In the genomic region with DNA sequence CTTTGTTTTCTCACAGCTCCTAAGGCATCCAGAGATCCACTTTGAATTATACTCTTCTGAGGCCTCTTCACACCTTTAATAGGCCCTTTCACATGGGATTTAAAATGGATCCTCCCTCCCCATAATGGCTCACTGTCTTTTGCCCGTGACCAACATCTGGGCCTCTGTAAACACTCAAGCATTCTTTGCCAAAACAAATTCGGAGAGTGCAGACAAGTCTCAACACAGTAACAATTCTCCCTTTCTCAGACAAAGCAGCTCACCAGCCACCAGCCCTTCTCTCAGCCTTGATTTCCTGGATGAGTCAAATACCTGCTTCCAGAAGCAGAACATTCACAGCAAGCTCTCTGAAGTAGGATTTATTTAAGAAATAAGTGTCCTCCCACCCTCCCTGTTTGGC, we compare ENCODE assay signal across 15 cellular contexts. TPM values are rescaled to one million over a fixed set of nuclear protein-coding genes. Genes with fewer than 3 reads are reported as not detected.
DNase-seq lines count a peak whose midpoint lies in the region; ATAC-seq, FAIRE-seq and TF ChIP-seq lines count a peak whose summit lies in the region.
"Had no signal": no experiment of that assay in that cellular context is flagged by ENCODE, and none has a peak within 500 bp of the region (broad histone marks: within the 10 kb centered on the region; RNA-seq: fewer than 3 reads in every experiment).

No MANE protein-coding gene starts in this region.

- no peak for TF ChIP-seq EP300 in K562 (IDR thresholded peaks at IDR 0.05; ENCODE audit: low read length)

- H3K36me3 ChIP-seq in K562 (ENCODE audit: control insufficient read depth, insufficient read depth, low read length) (no peaks in the 10 kb centered on the region), mesodermal cell (ENCODE audit: control insufficient read depth, insufficient read depth, low read length) (no peaks in the 10 kb centered on the region), aorta (ENCODE audit: control insufficient read depth in 1 of 2, insufficient read depth in 2 of 2, low read length in 1 of 2) (no peaks in the 10 kb centered on the region)
- H3K36me3 ChIP-seq: brain microvascular endothelial cell, gastroesophageal sphincter, ovary, spleen had no signal

- BruUV-seq in K562 (replicated peaks; lab: Mats Ljungman, UMichigan) = no TSS peak

- TF ChIP-seq CTCF in K562 (IDR thresholded peaks at IDR 0.05 in 2 of 3, conservative IDR thresholded peaks at IDR 0.05 in 1 of 3; ENCODE audit: insufficient read depth in 2 of 3, low read depth in 1 of 3, low read length in 3 of 3) = no peak

- H3K9ac ChIP-seq in K562 (ENCODE audit: insufficient read depth in 1 of 2, low read depth in 2 of 2, low read length in 2 of 2) = no peak overlapping the region

- CTCF ChIA-PET in K562 (lab: Yijun Ruan, JAX; ENCODE audit: low intra/inter-chr PET ratio) = no interaction called here

- TF ChIP-seq RAD21 in K562 (CRISPR knock-in tag; conservative IDR thresholded peaks at IDR 0.05 in 1 of 2, IDR thresholded peaks at IDR 0.05 in 1 of 2) = no peak

- H3K4me1 ChIP-seq in K562 (replicated peaks in 1 of 2; ENCODE audit: control insufficient read depth in 2 of 2, insufficient read depth in 2 of 2, low read length in 2 of 2) (peaks cover 4 to 16% of the 10 kb centered on the region in 2 experiments; a peak in 4 of 5 replicates), mesodermal cell (ENCODE audit: control insufficient read depth, insufficient read depth, low read length, poor library complexity, severe bottlenecking) (peaks cover 15% of the 10 kb centered on the region), aorta (ENCODE audit: control insufficient read depth in 1 of 2, insufficient read depth in 2 of 2, low read length in 2 of 2) (no peaks in the 10 kb centered on the region)

- H3K27me3 ChIP-seq in K562 (ENCODE audit: control insufficient read depth in 2 of 2, insufficient read depth in 2 of 2, low read length in 2 of 2) (peaks cover 4 to 14% of the 10 kb centered on the region in 2 experiments; a peak in 4 of 5 replicates), aorta (ENCODE audit: control insufficient read depth in 1 of 2, insufficient read depth in 2 of 2, low read length in 1 of 2) (no peaks in the 10 kb centered on the region)
- H3K27me3 ChIP-seq: ovary had no signal

- no peak overlapping the region for H3K4me2 ChIP-seq in K562 (ENCODE audit: insufficient read depth, low read length)
- H3K4me2 ChIP-seq: PC-9 had no signal

- peak; percentile 16 for DNase-seq in ELR (ENCODE audit: low read depth)
- DNase-seq in NCI-H1105 treated with DMSO at 0.1 percent for 48 hours (lab: John Stamatoyannopoulos, UW) = peak; percentile 85
- no peak for DNase-seq in K562 (ENCODE audit: extremely low read depth in 1 of 4, low spot score in 3 of 4)
- DNase-seq in aorta = no peak
- no peak for DNase-seq in NCI-H774 (lab: John Stamatoyannopoulos, UW)
- DNase-seq: activated gamma-delta T cell treated with Interleukin-2 at 50 U/mL for 16 hours, DMS53, ovary, spleen had no signal

- H3K27ac ChIP-seq in K562 (ENCODE audit: extremely low read depth, low read depth, low read length) = no peak overlapping the region
- H3K27ac ChIP-seq in mesodermal cell (ENCODE audit: low read depth, low read length, severe bottlenecking) = peak overlapping the region; percentile 88
- H3K27ac ChIP-seq in aorta (ENCODE audit: low read depth in 1 of 2, low read length in 2 of 2) = no peak overlapping the region
- H3K27ac ChIP-seq: brain microvascular endothelial cell, gastroesophageal sphincter, ovary, PC-9, spleen, VCaP had no signal

- H3K9me1 ChIP-seq in K562 (ENCODE audit: control insufficient read depth, insufficient read depth, low read length) = no peaks in the 10 kb centered on the region

- peak overlapping the region; percentile 54 for H2AFZ ChIP-seq in K562 (ENCODE audit: low read depth, low read length)
- H2AFZ ChIP-seq: PC-9 had no signal

- no peaks in the 10 kb centered on the region for H3K9me3 ChIP-seq in K562 (replicated peaks; ENCODE audit: control insufficient read depth, insufficient read depth, low read depth, low read length)
- no peaks in the 10 kb centered on the region for H3K9me3 ChIP-seq in mesodermal cell (ENCODE audit: control insufficient read depth, low read length)
- H3K9me3 ChIP-seq in aorta (ENCODE audit: control insufficient read depth, low read length) = no peaks in the 10 kb centered on the region
- H3K9me3 ChIP-seq: gastroesophageal sphincter, ovary, spleen had no signal

- H4K20me1 ChIP-seq in K562 (replicated peaks; ENCODE audit: control insufficient read depth, insufficient read depth, low read length) = no peaks in the 10 kb centered on the region

- H3K79me2 ChIP-seq in K562 (ENCODE audit: control insufficient read depth, insufficient read depth, low read length) = no peaks in the 10 kb centered on the region

- no peak for FAIRE-seq in K562 (lab: Jason Lieb, UNC)

- H3K4me3 ChIP-seq in K562 (no peak overlapping the region), mesodermal cell (ENCODE audit: extremely low read depth, insufficient read depth, low read length, poor library complexity, severe bottlenecking) (no peak overlapping the region), aorta (ENCODE audit: low read length in 2 of 2) (no peak overlapping the region)
- H3K4me3 ChIP-seq: gastroesophageal sphincter, ovary, PC-9, spleen had no signal

- no peak for TF ChIP-seq POLR2A in K562 (conservative IDR thresholded peaks at IDR 0.05)

- intact Hi-C loops in K562 (cut with micrococcal nuclease) = no loop called here
- intact Hi-C loops in aorta (cut with DNase I) = no loop called here

- ATAC-seq in K562 (no peak), GM19023 (IDR thresholded peaks at IDR 0.05; ENCODE audit: unreplicated experiment) (no peak), aorta (ENCODE audit: low FRiP score) (no peak)
- ATAC-seq: gastroesophageal sphincter had no signal

- in situ Hi-C loops in K562 (cut with MboI) = loop anchor here (5.0 to 25.0 kb wide), 3 partner anchors 36 to 1184 kb away; no protein-coding TSS in a partner anchor

- POLR2A ChIA-PET in K562 (lab: Yijun Ruan, JAX) = no interaction called here

- 11% methylated on average over 2 of the region's 2 CpGs for WGBS in K562 (ENCODE audit: insufficient coverage, low coverage, missing lambda C conversion rate)
- 13 to 17% methylated on average over 1 to 2 of the region's 2 CpGs for WGBS in mesodermal cell (ENCODE audit: insufficient coverage in 2 of 2), 2 experiments
- 48 to 54% methylated on average over 2 of the region's 2 CpGs for WGBS in aorta, 2 donors

TF ChIP-seq in K562, 482 proteins besides CTCF, POLR2A, EP300 and RAD21 (continues in another document):
- TF ChIP-seq ZFP36 (IDR thresholded peaks at IDR 0.05; ENCODE audit: low read depth, low read length, partially characterized antibody) = no peak

RNA-seq across cellular contexts. Expression of gene IMP4, which starts 14.0 kb away (rescaled TPM):
- 74.0 and 256 TPM in 2 replicates for total RNA-seq in K562 (2011; cell fraction: chromatin; rRNA removed; ENCODE audit: low replicate concordance)
- 209 and 220 TPM in 2 replicates for total RNA-seq in K562 (2011; cell fraction: nucleolus; rRNA removed)
- 139 and 147 TPM in 2 replicates for total RNA-seq in K562 (2011; cell fraction: nucleoplasm; rRNA removed)
- 187 and 239 TPM in 2 replicates for total RNA-seq in K562 (2014; rRNA removed)
- 42.1 and 52.9 TPM in 2 replicates for total RNA-seq in K562 (2014; rRNA removed; fragmentation: Illumina TruSeq; extraction: Trizol)
- total RNA-seq in K562 (2015; rRNA removed; fragmentation: Illumina TruSeq; extraction: Trizol) = 97.8 and 103 TPM in 2 replicates
- total RNA-seq in K562 (2021) = 164 and 167 TPM in 2 replicates
- 127 and 158 TPM in 2 replicates for polyA plus RNA-seq in K562 (2011; rRNA removed)
- 271 and 517 TPM in 2 replicates for polyA plus RNA-seq in K562 (2011; cell fraction: cytosol; rRNA removed)
- polyA plus RNA-seq in K562 (2011; cell fraction: nucleus; rRNA removed) = 407 and 557 TPM in 2 replicates
- polyA plus RNA-seq in K562 (2012) = 134 and 149 TPM in 2 replicates
- 100.0 and 155 TPM in 2 replicates for polyA plus RNA-seq in K562 (2014; fragmentation: Illumina TruSeq; extraction: Trizol)
- polyA plus RNA-seq in K562 (2014; fragmentation: Nextera tagmentation; extraction: Ambion mirVana) = 10 to 100 TPM; 35.4 to 53.3 TPM
- polyA plus RNA-seq in K562 (2014; rRNA removed) = 209 and 231 TPM in 2 replicates
- polyA minus RNA-seq in K562 (2011; rRNA and poly(A)+ RNA removed) = 51.7 and 70.1 TPM in 2 replicates
- 78.1 and 83.2 TPM in 2 replicates for polyA minus RNA-seq in K562 (2011; cell fraction: cytosol; rRNA and poly(A)+ RNA removed)
- 115 and 121 TPM in 2 replicates for polyA minus RNA-seq in K562 (2011; cell fraction: nucleus; rRNA and poly(A)+ RNA removed)
- 43.2 TPM for polyA plus RNA-seq in mesodermal cell (2013, experiment 1 of 2)
- 40.0 TPM for polyA plus RNA-seq in mesodermal cell (2013, experiment 2 of 2)
- 10 to 100 TPM; 44.3 to 47.0 TPM for total RNA-seq in aorta
- polyA plus RNA-seq in aorta = 10 to 100 TPM; 42.4 to 77.2 TPM

RNA-seq across cellular contexts. Expression of gene PTPN18, which starts 27.1 kb away (rescaled TPM):
- 213 and 354 TPM in 2 replicates for total RNA-seq in K562 (2011; cell fraction: chromatin; rRNA removed; ENCODE audit: low replicate concordance)
- total RNA-seq in K562 (2011; cell fraction: nucleolus; rRNA removed) = 191 TPM in 2 replicates
- total RNA-seq in K562 (2011; cell fraction: nucleoplasm; rRNA removed) = 220 and 291 TPM in 2 replicates
- total RNA-seq in K562 (2014; rRNA removed) (49.6 and 57.0 TPM in 2 replicates), K562 (2014; rRNA removed; fragmentation: Illumina TruSeq; extraction: Trizol) (36.9 and 37.6 TPM in 2 replicates), K562 (2015; rRNA removed; fragmentation: Illumina TruSeq; extraction: Trizol) (35.2 and 38.5 TPM in 2 replicates), K562 (2021) (64.0 and 64.4 TPM in 2 replicates), aorta (10 to 100 TPM; 37.3 to 71.0 TPM)
- polyA plus RNA-seq in K562 (2011; rRNA removed) (51.0 and 58.7 TPM in 2 replicates), K562 (2014; fragmentation: Illumina TruSeq; extraction: Trizol) (79.5 and 90.7 TPM in 2 replicates), K562 (2014; fragmentation: Nextera tagmentation; extraction: Ambion mirVana) (10 to 100 TPM; 11.6 to 19.3 TPM), K562 (2014; rRNA removed) (67.4 and 76.7 TPM in 2 replicates), aorta (10 to 100 TPM; 41.8 to 44.2 TPM)
- 53.2 and 74.2 TPM in 2 replicates for polyA plus RNA-seq in K562 (2011; cell fraction: cytosol; rRNA removed)
- polyA plus RNA-seq in K562 (2011; cell fraction: nucleus; rRNA removed) = 140 and 232 TPM in 2 replicates
- 44.4 and 61.5 TPM in 2 replicates for polyA plus RNA-seq in K562 (2012)
- polyA minus RNA-seq in K562 (2011; rRNA and poly(A)+ RNA removed) = 42.3 and 45.7 TPM in 2 replicates
- polyA minus RNA-seq in K562 (2011; cell fraction: cytosol; rRNA and poly(A)+ RNA removed) = 31.4 and 33.8 TPM in 2 replicates
- 74.3 and 76.3 TPM in 2 replicates for polyA minus RNA-seq in K562 (2011; cell fraction: nucleus; rRNA and poly(A)+ RNA removed)
- polyA plus RNA-seq in mesodermal cell (2013, experiment 1 of 2) = 7.1 TPM
- 8.3 TPM for polyA plus RNA-seq in mesodermal cell (2013, experiment 2 of 2)

Comparison
In these comparisons a context has a peak if more than half of its experiments do, and no peak if none do; other contexts are left out.
1. DNase-seq: peak in ELR (single experiment) and NCI-H1105 treated with DMSO at 0.1 percent for 48 hours (single experiment); none in K562 (0 of 4), aorta (0 of 2) and NCI-H774 (single experiment).